10 cellular contexts compared by ENCODE assay signal in genomic region chr3:129118745-129119144, GRCh38. TPM values are rescaled to one million over a fixed set of nuclear protein-coding genes. Genes with fewer than 3 reads are reported as not detected.
DNase-seq lines count a peak whose midpoint lies in the region; ATAC-seq and TF ChIP-seq lines count a peak whose summit lies in the region.
"Had no signal": no experiment of that assay in that cellular context is flagged by ENCODE, and none has a peak within 500 bp of the region (broad histone marks: within the 10 kb centered on the region; RNA-seq: fewer than 3 reads in every experiment).

No MANE protein-coding gene starts in this region.

- H3K27me3 ChIP-seq in MM.1S (replicated peaks; ENCODE audit: insufficient read depth, low read length): no peaks in the 10 kb centered on the region

- H3K9me3 Mint-ChIP-seq in activated CD8-positive, alpha-beta T cell treated with anti-CD3 and anti-CD28 coated beads, Interleukin-2, amount 10 ng/mL, durations not matched to agents 7 days and 5 days (ENCODE audit: insufficient read depth): no peaks in the 10 kb centered on the region
- H3K9me3 Mint-ChIP-seq in endothelial cell (ENCODE audit: unreplicated experiment): no peaks in the 10 kb centered on the region

- DNase-seq in MM.1S (peak; percentile 27), endothelial cell (ENCODE audit: low spot score) (no peak), GM19240 (ENCODE audit: insufficient read length, low spot score) (no peak), NCI-H748 treated with DMSO at 0.1 percent for 48 hours (lab: John Stamatoyannopoulos, UW) (no peak)
- DNase-seq in activated CD8-positive, alpha-beta T cell treated with anti-CD3 and anti-CD28 coated beads, Interleukin-2, amount 10 ng/mL, durations not matched to agents 7 days and 5 days: peak; percentile 72
- DNase-seq in stimulated activated CD8-positive, alpha-beta memory T cell treated with anti-CD3 and anti-CD28 coated beads, Interleukin-4, amount 100 ng/mL, for 48 hours: peak; percentile 39
- DNase-seq: anterior cingulate cortex had no signal

- H3K27ac ChIP-seq in MM.1S (ENCODE audit: low read length): peak overlapping the region; percentile 96

- peak overlapping the region; percentile 85 for H3K9ac ChIP-seq in MM.1S (ENCODE audit: low read length)

- H3K4me2 ChIP-seq in MM.1S (ENCODE audit: low read depth, low read length): peak overlapping the region; percentile 99

- peaks cover 69% of the 10 kb centered on the region for H3K4me1 Mint-ChIP-seq in activated CD8-positive, alpha-beta T cell treated with anti-CD3 and anti-CD28 coated beads, Interleukin-2, amount 10 ng/mL, durations not matched to agents 7 days and 5 days (ENCODE audit: low read depth)
- peaks cover 65% of the 10 kb centered on the region for H3K4me1 Mint-ChIP-seq in endothelial cell (ENCODE audit: unreplicated experiment)

- H4K20me1 ChIP-seq in MM.1S (ENCODE audit: insufficient read depth, low read length): no peaks in the 10 kb centered on the region

- H3K27me3 Mint-ChIP-seq in activated CD8-positive, alpha-beta T cell treated with anti-CD3 and anti-CD28 coated beads, Interleukin-2, amount 10 ng/mL, durations not matched to agents 7 days and 5 days (ENCODE audit: low read depth): no peaks in the 10 kb centered on the region
- H3K27me3 Mint-ChIP-seq in endothelial cell (ENCODE audit: unreplicated experiment): peaks cover 5% of the 10 kb centered on the region

- no peak for TF ChIP-seq CTCF in MM.1S (IDR thresholded peaks at IDR 0.05; ENCODE audit: low read length)
- no peak for TF ChIP-seq CTCF in endothelial cell (IDR thresholded peaks at IDR 0.05; ENCODE audit: unreplicated experiment)

- H3K4me3 Mint-ChIP-seq in activated CD8-positive, alpha-beta T cell treated with anti-CD3 and anti-CD28 coated beads, Interleukin-2, amount 10 ng/mL, durations not matched to agents 7 days and 5 days: peak overlapping the region; percentile 84
- peak overlapping the region; percentile 98 for H3K4me3 Mint-ChIP-seq in endothelial cell (ENCODE audit: unreplicated experiment)

- H3K36me3 Mint-ChIP-seq in activated CD8-positive, alpha-beta T cell treated with anti-CD3 and anti-CD28 coated beads, Interleukin-2, amount 10 ng/mL, durations not matched to agents 7 days and 5 days (ENCODE audit: low read depth): peaks cover 63% of the 10 kb centered on the region
- H3K36me3 Mint-ChIP-seq in endothelial cell (ENCODE audit: low read depth, unreplicated experiment): peaks cover 31% of the 10 kb centered on the region

- POLR2A ChIA-PET in activated CD8-positive, alpha-beta T cell treated with anti-CD3 and anti-CD28 coated beads, Interleukin-2, amount 10 ng/mL, durations not matched to agents 7 days and 5 days (lab: Charles Lee): interaction anchor here (0.6 to 7.2 kb wide), 15 partner anchors 9 to 198 kb away, joined by 3 to 103 read pairs (median 13); partner anchors contain the start of gene CNBP

- no peaks in the 10 kb centered on the region for H3K36me3 ChIP-seq in MM.1S (replicated peaks; ENCODE audit: insufficient read depth, low read length)

- H3K9me2 ChIP-seq in MM.1S (replicated peaks; ENCODE audit: insufficient read depth, low read length): no peaks in the 10 kb centered on the region

- H3F3A ChIP-seq in MM.1S (ENCODE audit: insufficient read depth, low read length): peaks cover 46% of the 10 kb centered on the region

- ATAC-seq in activated CD8-positive, alpha-beta T cell treated with anti-CD3 and anti-CD28 coated beads, Interleukin-2, amount 10 ng/mL, durations not matched to agents 7 days and 5 days: peak; percentile 12
- ATAC-seq in HG03432 (IDR thresholded peaks at IDR 0.05; ENCODE audit: unreplicated experiment) (no peak), HG03457 (IDR thresholded peaks at IDR 0.05; ENCODE audit: unreplicated experiment) (no peak)
- ATAC-seq: K562 had no signal

- H3K4me1 ChIP-seq in MM.1S (ENCODE audit: low read length): peaks cover 44% of the 10 kb centered on the region

- CTCF ChIA-PET in activated CD8-positive, alpha-beta T cell treated with anti-CD3 and anti-CD28 coated beads, Interleukin-2, amount 10 ng/mL, durations not matched to agents 7 days and 5 days (lab: Charles Lee): interaction anchor here (1.0 to 8.9 kb wide), 11 partner anchors 10 to 148 kb away, joined by 3 to 102 read pairs (median 13); no protein-coding TSS in a partner anchor

- peak overlapping the region; percentile 91 for H3K27ac Mint-ChIP-seq in activated CD8-positive, alpha-beta T cell treated with anti-CD3 and anti-CD28 coated beads, Interleukin-2, amount 10 ng/mL, durations not matched to agents 7 days and 5 days
- H3K27ac Mint-ChIP-seq in endothelial cell (ENCODE audit: unreplicated experiment): peak overlapping the region; percentile 89

- H2AFZ ChIP-seq in MM.1S (ENCODE audit: low read length): no peak overlapping the region; the same call in 1 of the 2 replicates

- no peaks in the 10 kb centered on the region for H3K9me3 ChIP-seq in MM.1S (replicated peaks; ENCODE audit: insufficient read depth, low read length)

- H3K79me2 ChIP-seq in MM.1S (ENCODE audit: low read length): peaks cover 64% of the 10 kb centered on the region

- H3K4me3 ChIP-seq in MM.1S (ENCODE audit: low read length): peak overlapping the region; percentile 70

RNA-seq across cellular contexts. Expression of gene RAB43, which starts 2.9 kb away (rescaled TPM):
- total RNA-seq in activated CD8-positive, alpha-beta T cell treated with anti-CD3 and anti-CD28 coated beads, Interleukin-2, amount 10 ng/mL, durations not matched to agents 7 days and 5 days: 10 to 100 TPM; 56.0 to 58.7 TPM
- 53.0 TPM for total RNA-seq in endothelial cell (ENCODE audit: unreplicated experiment)

RNA-seq across cellular contexts. Expression of gene ISY1, which starts 42.1 kb away (rescaled TPM):
- total RNA-seq in activated CD8-positive, alpha-beta T cell treated with anti-CD3 and anti-CD28 coated beads, Interleukin-2, amount 10 ng/mL, durations not matched to agents 7 days and 5 days: 10 to 100 TPM; 57.9 to 65.7 TPM
- total RNA-seq in endothelial cell (ENCODE audit: unreplicated experiment): 61.9 TPM

RNA-seq across cellular contexts. Expression of gene GP9, which starts 58.2 kb away (rescaled TPM):
- not detected for total RNA-seq in activated CD8-positive, alpha-beta T cell treated with anti-CD3 and anti-CD28 coated beads, Interleukin-2, amount 10 ng/mL, durations not matched to agents 7 days and 5 days
- total RNA-seq in endothelial cell (ENCODE audit: unreplicated experiment): 1.5 TPM
- total RNA-seq: K562 had no signal

Comparison
In these comparisons a context has a peak if more than half of its experiments do, and no peak if none do; other contexts are left out.
1. DNase-seq: peak in MM.1S (single experiment), activated CD8-positive, alpha-beta T cell treated with anti-CD3 and anti-CD28 coated beads, Interleukin-2, amount 10 ng/mL, durations not matched to agents 7 days and 5 days (single experiment) and stimulated activated CD8-positive, alpha-beta memory T cell treated with anti-CD3 and anti-CD28 coated beads, Interleukin-4, amount 100 ng/mL, for 48 hours (single experiment); none in endothelial cell (single experiment), GM19240 (single experiment) and NCI-H748 treated with DMSO at 0.1 percent for 48 hours (single experiment).